19 cellular contexts compared by ENCODE assay signal in genomic region chr14:96635850-96636249, GRCh38.
"Had no signal": no experiment of that assay in that cellular context is flagged by ENCODE, and none has a peak within 500 bp of the region (broad histone marks: within the 10 kb centered on the region; RNA-seq: fewer than 3 reads in every experiment).

No MANE protein-coding gene starts in this region.

- H3K27ac ChIP-seq: ascending aorta, breast epithelium, epithelial cell of prostate, heart left ventricle, neural progenitor cell, ovary, thyroid gland, uterus had no signal

- H3K4me1 ChIP-seq: ascending aorta, breast epithelium, heart left ventricle, neural progenitor cell, thyroid gland, uterus had no signal

- H3K27me3 ChIP-seq: ascending aorta, breast epithelium, heart left ventricle, neural progenitor cell, ovary, thyroid gland, uterus had no signal

- ATAC-seq: activated CD4-positive, alpha-beta T cell treated with anti-CD3 and anti-CD28 coated beads for 36 hours; heart left ventricle; left colon; stimulated activated memory B cell treated with anti-CD40 and anti-IgM and Interleukin-4, amounts not matched to agents 10 μg/mL and 1 μg/mL and 100 μg/mL, for 72 hours had no signal

- DNase-seq: activated CD4-positive, alpha-beta T cell treated with anti-CD3 and anti-CD28 coated beads for 36 hours; activated naive CD4-positive, alpha-beta T cell treated with anti-CD3 and anti-CD28 coated beads, Interleukin-2, amount 10 ng/mL, durations not matched to agents 7 days and 5 days; activated T-cell treated with anti-CD3 and anti-CD28 coated beads, Interleukin-2, amount 50 U/mL, for 1 hour; cerebellar nuclear complex; heart left ventricle; left colon; mammary epithelial cell; naive B cell; ovary; stimulated activated CD4-positive, alpha-beta T cell treated with anti-CD3 and anti-CD28 coated beads, Interleukin-12 subunit alpha, Interleukin-12 subunit beta, amount 100 ng/mL, for 4 hours; T-helper 1 cell; T1000; thyroid gland had no signal

- H3K36me3 ChIP-seq: ascending aorta, breast epithelium, heart left ventricle, neural progenitor cell, ovary, thyroid gland, uterus had no signal

- H3K4me3 ChIP-seq: ascending aorta, breast epithelium, heart left ventricle, neural progenitor cell, ovary, thyroid gland, uterus had no signal

- H3K9me3 ChIP-seq: ascending aorta, breast epithelium, heart left ventricle, ovary, thyroid gland, uterus had no signal
